Comparison of ENCODE assay signal across 1 cellular context in the genomic region with DNA sequence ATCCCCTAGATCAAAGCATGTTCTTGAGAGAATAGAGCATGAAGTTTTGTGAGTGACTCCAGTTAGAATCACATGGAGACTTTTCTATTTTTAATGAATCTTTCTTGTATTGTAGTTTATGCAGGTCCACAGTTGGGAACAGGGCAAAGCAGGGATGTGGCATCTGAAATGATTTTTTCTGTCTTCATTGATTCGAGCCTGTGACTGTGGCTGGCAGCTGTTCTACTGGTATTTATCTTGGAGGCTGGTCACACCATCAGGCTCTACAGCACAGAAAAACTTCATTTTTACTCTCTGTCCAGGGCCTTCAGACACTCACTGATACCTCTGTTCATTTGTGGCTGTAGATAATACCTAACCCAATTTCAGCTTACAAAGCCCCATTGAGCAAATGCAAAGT.
TF ChIP-seq lines count a peak whose summit lies in the region.

No MANE protein-coding gene starts in this region.

TF ChIP-seq in liver, 16 proteins besides CTCF, POLR2A, EP300 and RAD21 (continued from another document):
- TF ChIP-seq, protein P1, sequence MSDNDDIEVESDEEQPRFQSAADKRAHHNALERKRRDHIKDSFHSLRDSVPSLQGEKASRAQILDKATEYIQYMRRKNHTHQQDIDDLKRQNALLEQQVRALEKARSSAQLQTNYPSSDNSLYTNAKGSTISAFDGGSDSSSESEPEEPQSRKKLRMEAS (IDR thresholded peaks at IDR 0.05) = no peak
- TF ChIP-seq GABPA (IDR thresholded peaks at IDR 0.05 in 1 of 2, conservative IDR thresholded peaks at IDR 0.05 in 1 of 2) (no peak), ZBTB33 (IDR thresholded peaks at IDR 0.05) (no peak), HNF4A (conservative IDR thresholded peaks at IDR 0.05) (no peak), FOXA1 (IDR thresholded peaks at IDR 0.05) (no peak), RXRA (IDR thresholded peaks at IDR 0.05) (no peak)
- TF ChIP-seq, protein P2, sequence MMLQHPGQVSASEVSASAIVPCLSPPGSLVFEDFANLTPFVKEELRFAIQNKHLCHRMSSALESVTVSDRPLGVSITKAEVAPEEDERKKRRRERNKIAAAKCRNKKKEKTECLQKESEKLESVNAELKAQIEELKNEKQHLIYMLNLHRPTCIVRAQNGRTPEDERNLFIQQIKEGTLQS (IDR thresholded peaks at IDR 0.05) = no peak
